In the genomic region with DNA sequence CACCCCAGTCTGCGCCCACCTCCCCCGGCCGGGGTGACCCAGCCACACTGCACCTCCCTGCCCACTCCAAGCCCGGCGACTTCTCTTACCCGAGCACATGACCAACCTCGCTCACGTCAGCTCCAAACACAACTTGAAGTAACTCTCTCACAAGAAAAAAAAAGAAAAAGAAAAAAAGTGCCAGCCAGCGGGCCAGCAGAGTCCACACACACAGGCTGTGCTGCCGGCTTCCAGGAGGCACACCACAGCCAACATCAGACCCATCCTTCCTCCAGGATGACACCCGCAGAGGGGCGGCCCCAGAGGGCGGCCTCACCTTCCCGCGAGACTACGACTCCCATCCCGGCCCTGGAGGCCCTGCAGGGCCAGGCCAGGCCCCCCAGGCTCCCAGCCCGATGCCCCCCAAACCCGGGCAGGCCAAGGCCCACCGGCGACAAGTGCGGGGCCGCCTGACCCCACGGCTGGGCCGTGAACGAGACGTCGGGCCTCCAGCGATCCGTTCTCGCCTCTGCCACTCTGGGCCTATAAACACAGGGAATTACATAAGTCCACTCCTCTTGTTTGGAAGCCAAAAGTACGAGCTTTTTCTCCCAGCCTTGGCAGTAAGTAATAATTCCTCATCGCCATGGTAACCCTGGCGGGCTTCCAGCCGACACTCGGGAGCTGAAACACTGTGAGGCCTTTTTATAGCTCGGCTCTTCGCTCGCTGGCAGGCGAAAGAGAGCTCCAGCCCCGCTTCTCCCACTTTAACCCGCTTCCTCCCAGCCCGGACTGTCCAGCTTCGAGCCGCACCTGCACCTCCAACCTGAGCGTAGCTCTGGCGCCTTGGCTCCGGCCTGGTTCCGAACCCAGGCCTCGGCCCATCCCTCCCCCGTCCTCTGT, we compare ENCODE assay signal across 8 cellular contexts. TPM values are rescaled to one million over a fixed set of nuclear protein-coding genes. Genes with fewer than 3 reads are reported as not detected.
A peak's percentile ranks its signal among the peaks of the same experiment; 100 is the strongest.
DNase-seq lines count a peak whose midpoint lies in the region; ATAC-seq, FAIRE-seq and TF ChIP-seq lines count a peak whose summit lies in the region.

No MANE protein-coding gene starts in this region.

- H3K36me3 ChIP-seq in pancreas: no peaks in the 10 kb centered on the region

- H3K36me3 Mint-ChIP-seq in glutamatergic neuron (ENCODE audit: unreplicated experiment): no peaks in the 10 kb centered on the region

- DNase-seq in DMS53 treated with DMSO at 0.1 percent for 48 hours (lab: John Stamatoyannopoulos, UW; ENCODE audit: unreplicated experiment) (peak; percentile 84), NCI-H2081 (lab: John Stamatoyannopoulos, UW) (peak; percentile 97 to 99), glutamatergic neuron (peak; percentile 53), pancreas (peak; percentile 98 to 100 (median 99))
- DNase-seq in stimulated activated CD4-positive, alpha-beta T cell treated with anti-CD3 and anti-CD28 coated beads, Interleukin-2, amount 100 ng/mL, for 24 hours: no peak

- peaks cover 13% of the 10 kb centered on the region for H3K9me3 Mint-ChIP-seq in glutamatergic neuron (ENCODE audit: unreplicated experiment)

- H3K4me1 Mint-ChIP-seq in glutamatergic neuron (ENCODE audit: low read depth, unreplicated experiment): peaks cover 33% of the 10 kb centered on the region

- ATAC-seq in pancreas (peak; percentile 65 to 78 (median 72)), GM18909 (IDR thresholded peaks at IDR 0.05; ENCODE audit: poor library complexity, unreplicated experiment) (no peak), HG03175 (IDR thresholded peaks at IDR 0.05; ENCODE audit: unreplicated experiment) (no peak)

- peak overlapping the region; percentile 97 for H3K27ac Mint-ChIP-seq in glutamatergic neuron (ENCODE audit: unreplicated experiment)

- TF ChIP-seq CTCF in glutamatergic neuron (IDR thresholded peaks at IDR 0.05; ENCODE audit: partially characterized antibody, unreplicated experiment): no peak
- TF ChIP-seq CTCF in pancreas (IDR thresholded peaks at IDR 0.05): no peak

- peak overlapping the region; percentile 63 for H3K4me3 Mint-ChIP-seq in glutamatergic neuron (ENCODE audit: unreplicated experiment)

- intact Hi-C loops in pancreas (cut with DNase I): no loop called here

- peak; percentile 86 for FAIRE-seq in pancreas (lab: Jason Lieb, UNC)

- peak overlapping the region in 3 of 4 donors; percentile 32 to 58 (median 50) for H3K4me3 ChIP-seq in pancreas

- H3K27me3 ChIP-seq in pancreas: no peaks in the 10 kb centered on the region

- H3K9me3 ChIP-seq in pancreas: no peaks in the 10 kb centered on the region

- H3K27ac ChIP-seq in adipose tissue (ENCODE audit: low read depth, low read length) (peak overlapping the region; percentile 33), pancreas (peak overlapping the region; percentile 93 to 99 (median 98))

- peaks cover 10% of the 10 kb centered on the region for H3K27me3 Mint-ChIP-seq in glutamatergic neuron (ENCODE audit: unreplicated experiment)

- peaks cover 32 to 36% (median 33%) of the 10 kb centered on the region in 3 donors for H3K4me1 ChIP-seq in pancreas

- whole genome bisulfite sequencing in adipose tissue, 3 donors: 5 to 10% (median 9%) methylated on average over 51 of the region's 51 CpGs
- 2 to 3% methylated on average over 46 to 51 of the region's 51 CpGs for WGBS in pancreas, 2 donors

RNA-seq across cellular contexts. Expression of a gene that starts 49.1 kb away (rescaled TPM):
- polyA plus RNA-seq in adipose tissue (10 to 100 TPM; 28.7 to 74.3 (median 63.1) TPM), pancreas (10 to 100 TPM; 49.6 to 91.6 TPM)
- total RNA-seq in glutamatergic neuron (ENCODE audit: unreplicated experiment) (360 TPM), pancreas (100 to 1,000 TPM in 3 of 6 donors, 10 to 100 TPM in 3; 97.7 to 148 (median 101) TPM)

Comparison
In these comparisons a context has a peak if more than half of its experiments do, and no peak if none do; other contexts are left out.
1. DNase-seq: peak in DMS53 treated with DMSO at 0.1 percent for 48 hours (single experiment), NCI-H2081 (2 of 2), glutamatergic neuron (single experiment) and pancreas (6 of 6); none in stimulated activated CD4-positive, alpha-beta T cell treated with anti-CD3 and anti-CD28 coated beads, Interleukin-2, amount 100 ng/mL, for 24 hours (0 of 2).
2. ATAC-seq: peak in pancreas (4 of 4); none in GM18909 (single experiment) and HG03175 (single experiment).